18 cellular contexts compared by ENCODE assay signal in genomic region chr2:138782378-138782777, GRCh38. TPM values are rescaled to one million over a fixed set of nuclear protein-coding genes. Genes with fewer than 3 reads are reported as not detected.
A peak's percentile ranks its signal among the peaks of the same experiment; 100 is the strongest.
DNase-seq lines count a peak whose midpoint lies in the region; ATAC-seq and TF ChIP-seq lines count a peak whose summit lies in the region.
"Had no signal": no experiment of that assay in that cellular context is flagged by ENCODE, and none has a peak within 500 bp of the region (broad histone marks: within the 10 kb centered on the region; RNA-seq: fewer than 3 reads in every experiment).

No MANE protein-coding gene starts in this region.

- H3F3A ChIP-seq in MM.1S (ENCODE audit: insufficient read depth, low read length) = no peaks in the 10 kb centered on the region

- no peak for TF ChIP-seq CTCF in MM.1S (IDR thresholded peaks at IDR 0.05; ENCODE audit: low read length)

- no peaks in the 10 kb centered on the region for H3K9me3 Mint-ChIP-seq in activated T-helper 2 cell treated with anti-CD3 and anti-CD28 coated beads, Interferon-gamma antibody, Interleukin-2, Interleukin-4, amounts not matched to agents 10 μg/mL and 5 μg/mL and 100 μg/mL, durations not matched to agents 14 hours and 24 hours and 36 hours
- H3K9me3 Mint-ChIP-seq: T-cell had no signal

- no peaks in the 10 kb centered on the region for H3K79me2 ChIP-seq in MM.1S (ENCODE audit: low read length)

- no peaks in the 10 kb centered on the region for H3K4me1 Mint-ChIP-seq in activated T-helper 2 cell treated with anti-CD3 and anti-CD28 coated beads, Interferon-gamma antibody, Interleukin-2, Interleukin-4, amounts not matched to agents 10 μg/mL and 5 μg/mL and 100 μg/mL, durations not matched to agents 14 hours and 24 hours and 36 hours (ENCODE audit: low read depth)

- H3K27me3 ChIP-seq in MM.1S (replicated peaks; ENCODE audit: insufficient read depth, low read length) = no peaks in the 10 kb centered on the region
- H3K27me3 ChIP-seq: MG63 had no signal

- no peak overlapping the region for H3K4me3 ChIP-seq in MM.1S (ENCODE audit: low read length)
- H3K4me3 ChIP-seq: MG63, PC-9, SK-N-MC had no signal

- H3K9me3 ChIP-seq in MM.1S (replicated peaks; ENCODE audit: insufficient read depth, low read length) = no peaks in the 10 kb centered on the region
- H3K9me3 ChIP-seq: MG63 had no signal

- H3K27ac ChIP-seq in MM.1S (ENCODE audit: low read length) = no peak overlapping the region
- H3K27ac ChIP-seq: PC-9, SK-N-MC had no signal

- peaks cover 45% of the 10 kb centered on the region for H3K27me3 Mint-ChIP-seq in activated T-helper 2 cell treated with anti-CD3 and anti-CD28 coated beads, Interferon-gamma antibody, Interleukin-2, Interleukin-4, amounts not matched to agents 10 μg/mL and 5 μg/mL and 100 μg/mL, durations not matched to agents 14 hours and 24 hours and 36 hours (ENCODE audit: low read depth)

- peak; percentile 54 for DNase-seq in NCI-H226
- DNase-seq in pons (ENCODE audit: low spot score) = peak; percentile 25
- no peak for DNase-seq in SHP77 (lab: John Stamatoyannopoulos, UW)
- no peak for DNase-seq in MM.1S
- no peak for DNase-seq in activated T-helper 2 cell treated with anti-CD3 and anti-CD28 coated beads, Interferon-gamma antibody, Interleukin-2, Interleukin-4, amounts not matched to agents 10 μg/mL and 5 μg/mL and 100 μg/mL, durations not matched to agents 14 hours and 24 hours and 36 hours (ENCODE audit: low spot score)
- DNase-seq: CD4-positive, alpha-beta memory T cell; MG63; NCI-H1105; NCI-H2029; NCI-H2171 treated with DMSO at 0.1 percent for 48 hours; NCI-H524 treated with DMSO at 0.1 percent for 48 hours; PC-9; T-cell had no signal

- H2AFZ ChIP-seq in MM.1S (ENCODE audit: low read length) = no peak overlapping the region
- H2AFZ ChIP-seq: PC-9 had no signal

- no peaks in the 10 kb centered on the region for H3K9me2 ChIP-seq in MM.1S (replicated peaks; ENCODE audit: insufficient read depth, low read length)

- H4K20me1 ChIP-seq in MM.1S (ENCODE audit: insufficient read depth, low read length) = no peaks in the 10 kb centered on the region

- no peak overlapping the region for H3K27ac Mint-ChIP-seq in activated T-helper 2 cell treated with anti-CD3 and anti-CD28 coated beads, Interferon-gamma antibody, Interleukin-2, Interleukin-4, amounts not matched to agents 10 μg/mL and 5 μg/mL and 100 μg/mL, durations not matched to agents 14 hours and 24 hours and 36 hours
- H3K27ac Mint-ChIP-seq: B cell; CD4-positive, alpha-beta memory T cell; T-cell had no signal

- ATAC-seq in GM18867 (IDR thresholded peaks at IDR 0.05; ENCODE audit: unreplicated experiment) (peak; percentile 81), HG02852 (IDR thresholded peaks at IDR 0.05; ENCODE audit: unreplicated experiment) (peak; percentile 57)
- ATAC-seq: HepG2, T-cell had no signal

- H3K4me3 Mint-ChIP-seq in activated T-helper 2 cell treated with anti-CD3 and anti-CD28 coated beads, Interferon-gamma antibody, Interleukin-2, Interleukin-4, amounts not matched to agents 10 μg/mL and 5 μg/mL and 100 μg/mL, durations not matched to agents 14 hours and 24 hours and 36 hours (ENCODE audit: low read depth) = no peak overlapping the region
- H3K4me3 Mint-ChIP-seq: B cell; CD4-positive, alpha-beta memory T cell; T-cell had no signal

- no peaks in the 10 kb centered on the region for H3K36me3 ChIP-seq in MM.1S (replicated peaks; ENCODE audit: insufficient read depth, low read length)
- H3K36me3 ChIP-seq: MG63 had no signal

- no peaks in the 10 kb centered on the region for H3K36me3 Mint-ChIP-seq in activated T-helper 2 cell treated with anti-CD3 and anti-CD28 coated beads, Interferon-gamma antibody, Interleukin-2, Interleukin-4, amounts not matched to agents 10 μg/mL and 5 μg/mL and 100 μg/mL, durations not matched to agents 14 hours and 24 hours and 36 hours (ENCODE audit: low read depth)
- H3K36me3 Mint-ChIP-seq: CD4-positive, alpha-beta memory T cell; T-cell had no signal

- no peaks in the 10 kb centered on the region for H3K4me1 ChIP-seq in MM.1S (ENCODE audit: low read length)

- no peak overlapping the region for H3K9ac ChIP-seq in MM.1S (ENCODE audit: low read length)

- intact Hi-C loops in activated T-helper 2 cell treated with anti-CD3 and anti-CD28 coated beads, Interferon-gamma antibody, Interleukin-2, Interleukin-4, amounts not matched to agents 10 μg/mL and 5 μg/mL and 100 μg/mL, durations not matched to agents 14 hours and 24 hours and 36 hours (cut with micrococcal nuclease) = no loop called here

- no peak overlapping the region for H3K4me2 ChIP-seq in MM.1S (ENCODE audit: low read depth, low read length)
- H3K4me2 ChIP-seq: PC-9 had no signal

RNA-seq across cellular contexts. Expression of gene NXPH2, which starts 2.2 kb away (rescaled TPM):
- not detected in 2 replicates for total RNA-seq in activated T-helper 2 cell treated with anti-CD3 and anti-CD28 coated beads, Interferon-gamma antibody, Interleukin-2, Interleukin-4, amounts not matched to agents 10 μg/mL and 5 μg/mL and 100 μg/mL, durations not matched to agents 14 hours and 24 hours and 36 hours
- total RNA-seq: B cell; CD4-positive, alpha-beta memory T cell; HepG2; PC-9; T-cell had no signal

Comparison
In these comparisons a context has a peak if more than half of its experiments do, and no peak if none do; other contexts are left out.
1. DNase-seq: peak in NCI-H226 (single experiment) and pons (single experiment); none in SHP77 (0 of 2), MM.1S (single experiment) and activated T-helper 2 cell treated with anti-CD3 and anti-CD28 coated beads, Interferon-gamma antibody, Interleukin-2, Interleukin-4, amounts not matched to agents 10 μg/mL and 5 μg/mL and 100 μg/mL, durations not matched to agents 14 hours and 24 hours and 36 hours (single experiment).